In the genomic region with DNA sequence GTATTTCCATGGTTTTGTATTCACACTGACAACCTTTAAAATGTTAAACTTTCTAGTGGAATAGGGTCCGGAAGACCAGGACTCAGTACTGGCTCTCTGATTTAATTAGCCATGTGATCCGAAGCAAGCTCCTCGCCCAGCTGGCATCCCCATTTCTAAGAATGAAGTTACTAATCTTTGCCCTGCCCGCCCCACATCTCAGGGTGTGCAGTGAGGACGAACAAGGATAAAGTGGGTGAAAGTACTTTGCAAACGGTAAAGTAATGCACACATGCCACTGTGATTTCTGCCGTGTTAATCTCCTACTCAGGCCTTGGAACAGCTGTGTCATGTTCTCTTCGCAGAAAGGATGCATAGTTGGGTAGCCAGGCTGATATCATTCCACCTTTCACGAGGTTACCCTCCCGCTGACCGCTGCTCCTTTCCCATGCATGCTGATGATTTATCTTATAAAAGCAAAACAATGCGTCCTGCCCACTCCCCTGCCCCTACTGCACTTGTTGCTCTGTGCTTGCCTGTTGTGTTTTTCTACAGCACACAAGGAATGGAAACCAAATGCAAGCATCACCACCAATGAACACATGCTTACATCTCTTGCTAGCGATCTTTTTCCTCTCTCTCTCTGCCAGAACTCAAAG, we compare ENCODE assay signal across 22 cellular contexts.
"Had no signal": no experiment of that assay in that cellular context is flagged by ENCODE, and none has a peak within 500 bp of the region (broad histone marks: within the 10 kb centered on the region; RNA-seq: fewer than 3 reads in every experiment).

No MANE protein-coding gene starts in this region.

- H3K27me3 Mint-ChIP-seq: dendritic cell treated with granulocyte-macrophage colony-stimulating factor and Interleukin-4, amounts not matched to agents 40 ng/mL and 50 ng/mL, for 4 days; effector memory CD8-positive, alpha-beta T cell; memory B cell; stimulated activated naive B cell treated with anti-CD40 and anti-IgM and Interleukin-4, amounts not matched to agents 10 μg/mL and 1 μg/mL and 100 μg/mL, for 72 hours had no signal

- H3K36me3 ChIP-seq: esophagus squamous epithelium, left ventricle myocardium inferior, lower lobe of right lung, ovary, right lobe of liver, tibial nerve had no signal

- H3K36me3 Mint-ChIP-seq: immature natural killer cell; memory B cell; mesothelial cell of epicardium; naive thymus-derived CD4-positive, alpha-beta T cell; stimulated activated naive B cell treated with anti-CD40 and anti-IgM and Interleukin-4, amounts not matched to agents 10 μg/mL and 1 μg/mL and 100 μg/mL, for 72 hours had no signal

- ATAC-seq: effector memory CD8-positive, alpha-beta T cell; foreskin keratinocyte; lower lobe of right lung; naive thymus-derived CD4-positive, alpha-beta T cell; right lobe of liver; stimulated activated naive B cell treated with anti-CD40 and anti-IgM and Interleukin-4, amounts not matched to agents 10 μg/mL and 1 μg/mL and 100 μg/mL, for 72 hours; stimulated activated naive CD8-positive, alpha-beta T cell treated with anti-CD3 and anti-CD28 coated beads, Interleukin-15, amount 100 ng/mL, for 72 hours had no signal

- H3K4me3 ChIP-seq: esophagus squamous epithelium, left ventricle myocardium inferior, lower lobe of right lung, ovary, right lobe of liver, skin epidermis, testis, tibial nerve had no signal

- H3K27me3 ChIP-seq: esophagus squamous epithelium, foreskin keratinocyte, ovary, right lobe of liver, testis, tibial nerve had no signal

- H3K4me3 Mint-ChIP-seq: dendritic cell treated with granulocyte-macrophage colony-stimulating factor and Interleukin-4, amounts not matched to agents 40 ng/mL and 50 ng/mL, for 4 days; effector memory CD8-positive, alpha-beta T cell; immature natural killer cell; memory B cell; mesothelial cell of epicardium; naive thymus-derived CD4-positive, alpha-beta T cell; stimulated activated naive B cell treated with anti-CD40 and anti-IgM and Interleukin-4, amounts not matched to agents 10 μg/mL and 1 μg/mL and 100 μg/mL, for 72 hours; stimulated activated naive CD8-positive, alpha-beta T cell treated with anti-CD3 and anti-CD28 coated beads, Interleukin-15, amount 100 ng/mL, for 72 hours had no signal

- H3K4me1 ChIP-seq: foreskin keratinocyte, left ventricle myocardium inferior, lower lobe of right lung, right lobe of liver, testis had no signal

- H3K27ac Mint-ChIP-seq: dendritic cell treated with granulocyte-macrophage colony-stimulating factor and Interleukin-4, amounts not matched to agents 40 ng/mL and 50 ng/mL, for 4 days; effector memory CD8-positive, alpha-beta T cell; immature natural killer cell; memory B cell; mesothelial cell of epicardium; naive thymus-derived CD4-positive, alpha-beta T cell; stimulated activated naive B cell treated with anti-CD40 and anti-IgM and Interleukin-4, amounts not matched to agents 10 μg/mL and 1 μg/mL and 100 μg/mL, for 72 hours; stimulated activated naive CD8-positive, alpha-beta T cell treated with anti-CD3 and anti-CD28 coated beads, Interleukin-15, amount 100 ng/mL, for 72 hours had no signal

- DNase-seq: cerebellar nuclear complex; effector memory CD8-positive, alpha-beta T cell; esophagus squamous epithelium; foreskin keratinocyte; immature natural killer cell; left ventricle myocardium inferior; lower lobe of right lung; naive thymus-derived CD4-positive, alpha-beta T cell; nucleus accumbens; ovary; right lobe of liver; stimulated activated CD4-positive, alpha-beta T cell treated with anti-CD3 and anti-CD28 coated beads, Interleukin-2, amount 100 ng/mL, for 24 hours; stimulated activated CD4-positive, alpha-beta T cell treated with anti-CD3 and anti-CD28 coated beads, Interleukin-4, amount 100 ng/mL, for 4 hours; stimulated activated naive B cell treated with anti-CD40 and anti-IgM and Interleukin-4, amounts not matched to agents 10 μg/mL and 1 μg/mL and 100 μg/mL, for 72 hours; stimulated activated naive CD8-positive, alpha-beta T cell treated with anti-CD3 and anti-CD28 coated beads, Interleukin-15, amount 100 ng/mL, for 72 hours; testis had no signal

- H3K4me1 Mint-ChIP-seq: immature natural killer cell; naive thymus-derived CD4-positive, alpha-beta T cell; stimulated activated naive B cell treated with anti-CD40 and anti-IgM and Interleukin-4, amounts not matched to agents 10 μg/mL and 1 μg/mL and 100 μg/mL, for 72 hours; stimulated activated naive CD8-positive, alpha-beta T cell treated with anti-CD3 and anti-CD28 coated beads, Interleukin-15, amount 100 ng/mL, for 72 hours had no signal

- H3K9me3 Mint-ChIP-seq: mesothelial cell of epicardium had no signal

- H3K9me3 ChIP-seq: esophagus squamous epithelium, left ventricle myocardium inferior, lower lobe of right lung, ovary, right lobe of liver, testis, tibial nerve had no signal

- H3K27ac ChIP-seq: epithelial cell of prostate, esophagus squamous epithelium, foreskin keratinocyte, left ventricle myocardium inferior, lower lobe of right lung, ovary, right lobe of liver, skin epidermis, testis, tibial nerve had no signal
